8 cellular contexts compared by ENCODE assay signal in genomic region chr6:46044876-46045617, GRCh38. TPM values are rescaled to one million over a fixed set of nuclear protein-coding genes. Genes with fewer than 3 reads are reported as not detected.
DNase-seq lines count a peak whose midpoint lies in the region; ATAC-seq, FAIRE-seq and TF ChIP-seq lines count a peak whose summit lies in the region.

No MANE protein-coding gene starts in this region.

- no peaks in the 10 kb centered on the region for H3K36me3 Mint-ChIP-seq in activated T-cell treated with anti-CD3 and anti-CD28 coated beads, Interleukin-2, amount 50 U/mL, for 72 hours (ENCODE audit: insufficient read depth in 2 of 2)

- peaks cover 8% of the 10 kb centered on the region for H3K4me1 Mint-ChIP-seq in activated T-cell treated with anti-CD3 and anti-CD28 coated beads, Interleukin-2, amount 50 U/mL, for 72 hours (ENCODE audit: low read depth)

- no peaks in the 10 kb centered on the region for H3K9me3 Mint-ChIP-seq in activated T-cell treated with anti-CD3 and anti-CD28 coated beads, Interleukin-2, amount 50 U/mL, for 72 hours

- TF ChIP-seq EP300 in upper lobe of left lung (IDR thresholded peaks at IDR 0.05), result peak in 1 of 4 donors; percentile 70

- intact Hi-C loops in adrenal gland (cut with DNase I), result no loop called here
- intact Hi-C loops in kidney (cut with DNase I), result no loop called here

- WGBS in adrenal gland, 4 donors, result 53 to 57% (median 54%) methylated on average over 5 of the region's 5 CpGs
- 38 to 43% methylated on average over 5 of the region's 5 CpGs for WGBS in upper lobe of left lung, 2 donors

- H3K27me3 Mint-ChIP-seq in activated T-cell treated with anti-CD3 and anti-CD28 coated beads, Interleukin-2, amount 50 U/mL, for 72 hours (ENCODE audit: low read depth), result peaks cover 9% of the 10 kb centered on the region

- no peak overlapping the region for H3K9ac ChIP-seq in kidney (ENCODE audit: low read length in 2 of 2)

- H3K4me3 Mint-ChIP-seq in activated T-cell treated with anti-CD3 and anti-CD28 coated beads, Interleukin-2, amount 50 U/mL, for 72 hours, result no peak overlapping the region

- H3K4me1 ChIP-seq in adrenal gland (replicated peaks in 1 of 2), result peaks cover 0 to 5% of the 10 kb centered on the region in 2 donors
- H3K4me1 ChIP-seq in kidney (ENCODE audit: control insufficient read depth in 1 of 2, insufficient read depth in 1 of 2, low read depth in 1 of 2, low read length in 2 of 2), result no peaks in the 10 kb centered on the region
- H3K4me1 ChIP-seq in upper lobe of left lung, result peaks cover 3 to 17% (median 13%) of the 10 kb centered on the region in 4 donors

- no peaks in the 10 kb centered on the region for H3K9me3 ChIP-seq in adrenal gland (replicated peaks in 1 of 3)
- no peaks in the 10 kb centered on the region for H3K9me3 ChIP-seq in kidney (ENCODE audit: control insufficient read depth in 1 of 2, low read length in 2 of 2)
- H3K9me3 ChIP-seq in upper lobe of left lung, result no peaks in the 10 kb centered on the region

- TF ChIP-seq CTCF in adrenal gland (IDR thresholded peaks at IDR 0.05), result no peak
- TF ChIP-seq CTCF in kidney (IDR thresholded peaks at IDR 0.05; ENCODE audit: borderline replicate concordance, extremely low read depth, insufficient read depth), result no peak
- no peak for TF ChIP-seq CTCF in upper lobe of left lung (IDR thresholded peaks at IDR 0.05)

- H3K27me3 ChIP-seq in adrenal gland (no peaks in the 10 kb centered on the region), upper lobe of left lung (no peaks in the 10 kb centered on the region)

- no peak for TF ChIP-seq POLR2A in adrenal gland (IDR thresholded peaks at IDR 0.05)
- TF ChIP-seq POLR2A in upper lobe of left lung (IDR thresholded peaks at IDR 0.05), result no peak

- H3K4me3 ChIP-seq in adrenal gland (no peak overlapping the region), kidney (ENCODE audit: low read length in 2 of 2) (no peak overlapping the region), upper lobe of left lung (no peak overlapping the region)

- H3K27ac ChIP-seq in adrenal gland (peak overlapping the region in 1 of 5 donors; percentile 70), kidney (ENCODE audit: low read depth in 2 of 2, low read length in 2 of 2) (peak overlapping the region in 1 of 2 donors; percentile 29), upper lobe of left lung (peak overlapping the region; percentile 3 to 71 (median 62))

- FAIRE-seq in kidney (lab: Jason Lieb, UNC), result no peak

- peak; percentile 78 to 87 for ATAC-seq in activated T-cell treated with anti-CD3 and anti-CD28 coated beads, Interleukin-2, amount 50 U/mL, for 72 hours (replicated peaks in 1 of 2)
- ATAC-seq in upper lobe of left lung (ENCODE audit: low FRiP score in 2 of 2) (peak; percentile 25 to 90), GM18520 (IDR thresholded peaks at IDR 0.05; ENCODE audit: unreplicated experiment) (no peak)

- H3K36me3 ChIP-seq in adrenal gland (replicated peaks in 1 of 2) (no peaks in the 10 kb centered on the region), kidney (ENCODE audit: control insufficient read depth in 1 of 2, insufficient read depth in 2 of 2, low read length in 2 of 2) (no peaks in the 10 kb centered on the region), upper lobe of left lung (no peaks in the 10 kb centered on the region)

- H3K27ac Mint-ChIP-seq in activated T-cell treated with anti-CD3 and anti-CD28 coated beads, Interleukin-2, amount 50 U/mL, for 72 hours, result no peak overlapping the region

- peak; percentile 8 to 17 for DNase-seq in activated T-cell treated with anti-CD3 and anti-CD28 coated beads, Interleukin-2, amount 50 U/mL, for 72 hours
- DNase-seq in activated T-cell treated with anti-CD3 and anti-CD28 coated beads, Interleukin-2, amount 50 U/mL, for 1 hour, result no peak
- peak in 6 of 7 donors; percentile 25 to 69 (median 48) for DNase-seq in adrenal gland
- DNase-seq in kidney, result peak; percentile 54
- peak in 1 of 2 donors; percentile 47 for DNase-seq in upper lobe of left lung
- DNase-seq in effector CD4-positive, alpha-beta T cell, result no peak
- no peak for DNase-seq in SHP77 treated with DMSO at 0.1 percent for 48 hours (lab: John Stamatoyannopoulos, UW)

RNA-seq across cellular contexts. Expression of gene CLIC5, which starts 29.4 kb away (rescaled TPM):
- total RNA-seq in activated T-cell treated with anti-CD3 and anti-CD28 coated beads, Interleukin-2, amount 50 U/mL, for 72 hours, result 1 to 10 TPM; 3.3 to 6.6 TPM
- total RNA-seq in adrenal gland, result 1 to 10 TPM; 1.0 to 5.6 (median 2.6) TPM
- polyA plus RNA-seq in adrenal gland, result 1 to 10 TPM; 1.2 to 1.8 (median 1.3) TPM
- 7.4 TPM for total RNA-seq in kidney
- 54.3 TPM for polyA plus RNA-seq in kidney (ENCODE audit: insufficient read depth, low read depth, low replicate concordance)
- 100 to 1,000 TPM; 110 to 197 (median 138) TPM for total RNA-seq in upper lobe of left lung

Comparison
In these comparisons a context has a peak if more than half of its experiments do, and no peak if none do; other contexts are left out.
1. DNase-seq: peak in activated T-cell treated with anti-CD3 and anti-CD28 coated beads, Interleukin-2, amount 50 U/mL, for 72 hours (2 of 2), adrenal gland (6 of 7) and kidney (single experiment); none in activated T-cell treated with anti-CD3 and anti-CD28 coated beads, Interleukin-2, amount 50 U/mL, for 1 hour (single experiment), effector CD4-positive, alpha-beta T cell (single experiment) and SHP77 treated with DMSO at 0.1 percent for 48 hours (single experiment).
2. RNA of gene CLIC5, which starts 29.4 kb away (total RNA-seq): 110 to 197 TPM in upper lobe of left lung; 7.4 TPM in kidney (single experiment), 3.3 to 6.6 TPM in activated T-cell treated with anti-CD3 and anti-CD28 coated beads, Interleukin-2, amount 50 U/mL, for 72 hours and 1.0 to 5.6 TPM in adrenal gland; every median in the first group is over 10 times any median in the second.